Comparison of ENCODE assay signal across 8 cellular contexts in the genomic region with DNA sequence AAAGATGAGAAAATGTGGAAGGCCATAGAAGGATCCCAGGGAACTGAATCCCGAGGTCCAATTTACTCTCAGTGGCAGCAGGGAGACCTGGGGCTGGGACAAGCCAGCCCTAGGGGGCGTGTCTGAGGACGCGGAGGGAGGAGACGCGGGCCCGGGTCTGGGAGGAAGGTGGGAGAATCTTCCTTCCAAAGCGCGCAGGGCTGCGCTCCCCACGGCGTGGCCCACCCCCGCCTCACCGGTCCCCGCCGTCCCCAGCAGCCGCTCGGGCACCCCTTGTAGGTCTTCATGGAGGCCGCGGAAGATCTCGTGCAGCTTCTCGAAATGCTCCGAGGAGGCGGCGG. TPM values are rescaled to one million over a fixed set of nuclear protein-coding genes. Genes with fewer than 3 reads are reported as not detected.
DNase-seq lines count a peak whose midpoint lies in the region; ATAC-seq and TF ChIP-seq lines count a peak whose summit lies in the region.

No MANE protein-coding gene starts in this region.

- DNase-seq in AG08395 (ENCODE audit: low spot score) (peak; percentile 73), NCI-H2196 treated with DMSO at 0.1 percent for 48 hours (lab: John Stamatoyannopoulos, UW; ENCODE audit: unreplicated experiment) (peak; percentile 46), coronary artery (ENCODE audit: low spot score) (peak; percentile 78), left colon (peak; percentile 72 to 82)
- DNase-seq in activated CD4-positive, alpha-beta T cell treated with anti-CD3 and anti-CD28 coated beads for 1 hour: peak; percentile 18
- peak; percentile 67 to 71 for DNase-seq in stimulated activated CD4-positive, alpha-beta T cell treated with anti-CD3 and anti-CD28 coated beads, Interleukin-2, amount 100 ng/mL, for 24 hours

- intact Hi-C loops in left colon (cut with DNase I, micrococcal nuclease): no loop called here

- peak overlapping the region; percentile 87 for H3K4me3 ChIP-seq in coronary artery

- peak overlapping the region; percentile 88 to 95 for H3K27ac ChIP-seq in coronary artery

- ATAC-seq in GM18868 (IDR thresholded peaks at IDR 0.05; ENCODE audit: unreplicated experiment): peak; percentile 45
- peak; percentile 46 for ATAC-seq in HG03108 (IDR thresholded peaks at IDR 0.05; ENCODE audit: unreplicated experiment)
- peak; percentile 86 for ATAC-seq in left colon

- no peak for TF ChIP-seq CTCF in coronary artery (IDR thresholded peaks at IDR 0.05)

RNA-seq across cellular contexts. Expression of gene VTI1B, which starts 0.3 kb away (rescaled TPM):
- 100 to 1,000 TPM; 120 to 135 TPM for total RNA-seq in left colon

RNA-seq across cellular contexts. Expression of gene RDH11, which starts 21.5 kb away (rescaled TPM):
- total RNA-seq in left colon: 10 to 100 TPM; 40.6 to 48.1 TPM

RNA-seq across cellular contexts. Expression of gene RDH12, which starts 27.6 kb away (rescaled TPM):
- total RNA-seq in left colon: not detected

RNA-seq across cellular contexts. Expression of gene ARG2, which starts 54.4 kb away (rescaled TPM):
- 10 to 100 TPM in 1 of 2 donors, under 1 TPM in 1; 0.85 to 18.1 TPM for total RNA-seq in left colon

Comparison
In these comparisons a context has a peak if more than half of its experiments do, and no peak if none do; other contexts are left out.
1. Peak in every context shown above with its lines: DNase-seq, ATAC-seq, H3K4me3 ChIP-seq and H3K27ac ChIP-seq.
2. DNase-seq: peak in every context shown above with its lines; median percentile 78 in coronary artery; 77 in left colon; 73 in AG08395; 69 in stimulated activated CD4-positive, alpha-beta T cell treated with anti-CD3 and anti-CD28 coated beads, Interleukin-2, amount 100 ng/mL, for 24 hours; 46 in NCI-H2196 treated with DMSO at 0.1 percent for 48 hours; 18 in activated CD4-positive, alpha-beta T cell treated with anti-CD3 and anti-CD28 coated beads for 1 hour.